ENCODE assay signal across 1 cellular context in genomic region chr17:64028874-64029464, GRCh38.
TF ChIP-seq lines count a peak whose summit lies in the region.

No MANE protein-coding gene starts in this region.

TF ChIP-seq in H1, 55 proteins besides CTCF, POLR2A, EP300 and RAD21:
- TF ChIP-seq RBBP5 (IDR thresholded peaks at IDR 0.05; ENCODE audit: borderline replicate concordance, low read depth, low read length) (no peak), SUZ12 (IDR thresholded peaks at IDR 0.05; ENCODE audit: low read length) (no peak), PHF8 (conservative IDR thresholded peaks at IDR 0.05; ENCODE audit: low read depth, low read length) (no peak), EZH2 (IDR thresholded peaks at IDR 0.05; ENCODE audit: low read depth, low read length, severe bottlenecking) (no peak), ATF3 (IDR thresholded peaks at IDR 0.05; ENCODE audit: insufficient read depth, low read depth, low read length) (no peak), GTF2F1 (IDR thresholded peaks at IDR 0.05; ENCODE audit: borderline replicate concordance, low read depth, low read length) (no peak), KDM5A (IDR thresholded peaks at IDR 0.05; ENCODE audit: low read length) (no peak), KDM4A (IDR thresholded peaks at IDR 0.05; ENCODE audit: low read depth, low read length, severe bottlenecking) (no peak), CEBPB (IDR thresholded peaks at IDR 0.05; ENCODE audit: low read depth, low read length) (no peak), CHD2 (IDR thresholded peaks at IDR 0.05; ENCODE audit: low read length) (no peak), BACH1 (IDR thresholded peaks at IDR 0.05; ENCODE audit: low read length) (no peak), RXRA (IDR thresholded peaks at IDR 0.05; ENCODE audit: insufficient read depth, low read depth, low read length) (no peak), TBP (IDR thresholded peaks at IDR 0.05; ENCODE audit: low read depth, low read length) (no peak)
- TF ChIP-seq, protein P1, sequence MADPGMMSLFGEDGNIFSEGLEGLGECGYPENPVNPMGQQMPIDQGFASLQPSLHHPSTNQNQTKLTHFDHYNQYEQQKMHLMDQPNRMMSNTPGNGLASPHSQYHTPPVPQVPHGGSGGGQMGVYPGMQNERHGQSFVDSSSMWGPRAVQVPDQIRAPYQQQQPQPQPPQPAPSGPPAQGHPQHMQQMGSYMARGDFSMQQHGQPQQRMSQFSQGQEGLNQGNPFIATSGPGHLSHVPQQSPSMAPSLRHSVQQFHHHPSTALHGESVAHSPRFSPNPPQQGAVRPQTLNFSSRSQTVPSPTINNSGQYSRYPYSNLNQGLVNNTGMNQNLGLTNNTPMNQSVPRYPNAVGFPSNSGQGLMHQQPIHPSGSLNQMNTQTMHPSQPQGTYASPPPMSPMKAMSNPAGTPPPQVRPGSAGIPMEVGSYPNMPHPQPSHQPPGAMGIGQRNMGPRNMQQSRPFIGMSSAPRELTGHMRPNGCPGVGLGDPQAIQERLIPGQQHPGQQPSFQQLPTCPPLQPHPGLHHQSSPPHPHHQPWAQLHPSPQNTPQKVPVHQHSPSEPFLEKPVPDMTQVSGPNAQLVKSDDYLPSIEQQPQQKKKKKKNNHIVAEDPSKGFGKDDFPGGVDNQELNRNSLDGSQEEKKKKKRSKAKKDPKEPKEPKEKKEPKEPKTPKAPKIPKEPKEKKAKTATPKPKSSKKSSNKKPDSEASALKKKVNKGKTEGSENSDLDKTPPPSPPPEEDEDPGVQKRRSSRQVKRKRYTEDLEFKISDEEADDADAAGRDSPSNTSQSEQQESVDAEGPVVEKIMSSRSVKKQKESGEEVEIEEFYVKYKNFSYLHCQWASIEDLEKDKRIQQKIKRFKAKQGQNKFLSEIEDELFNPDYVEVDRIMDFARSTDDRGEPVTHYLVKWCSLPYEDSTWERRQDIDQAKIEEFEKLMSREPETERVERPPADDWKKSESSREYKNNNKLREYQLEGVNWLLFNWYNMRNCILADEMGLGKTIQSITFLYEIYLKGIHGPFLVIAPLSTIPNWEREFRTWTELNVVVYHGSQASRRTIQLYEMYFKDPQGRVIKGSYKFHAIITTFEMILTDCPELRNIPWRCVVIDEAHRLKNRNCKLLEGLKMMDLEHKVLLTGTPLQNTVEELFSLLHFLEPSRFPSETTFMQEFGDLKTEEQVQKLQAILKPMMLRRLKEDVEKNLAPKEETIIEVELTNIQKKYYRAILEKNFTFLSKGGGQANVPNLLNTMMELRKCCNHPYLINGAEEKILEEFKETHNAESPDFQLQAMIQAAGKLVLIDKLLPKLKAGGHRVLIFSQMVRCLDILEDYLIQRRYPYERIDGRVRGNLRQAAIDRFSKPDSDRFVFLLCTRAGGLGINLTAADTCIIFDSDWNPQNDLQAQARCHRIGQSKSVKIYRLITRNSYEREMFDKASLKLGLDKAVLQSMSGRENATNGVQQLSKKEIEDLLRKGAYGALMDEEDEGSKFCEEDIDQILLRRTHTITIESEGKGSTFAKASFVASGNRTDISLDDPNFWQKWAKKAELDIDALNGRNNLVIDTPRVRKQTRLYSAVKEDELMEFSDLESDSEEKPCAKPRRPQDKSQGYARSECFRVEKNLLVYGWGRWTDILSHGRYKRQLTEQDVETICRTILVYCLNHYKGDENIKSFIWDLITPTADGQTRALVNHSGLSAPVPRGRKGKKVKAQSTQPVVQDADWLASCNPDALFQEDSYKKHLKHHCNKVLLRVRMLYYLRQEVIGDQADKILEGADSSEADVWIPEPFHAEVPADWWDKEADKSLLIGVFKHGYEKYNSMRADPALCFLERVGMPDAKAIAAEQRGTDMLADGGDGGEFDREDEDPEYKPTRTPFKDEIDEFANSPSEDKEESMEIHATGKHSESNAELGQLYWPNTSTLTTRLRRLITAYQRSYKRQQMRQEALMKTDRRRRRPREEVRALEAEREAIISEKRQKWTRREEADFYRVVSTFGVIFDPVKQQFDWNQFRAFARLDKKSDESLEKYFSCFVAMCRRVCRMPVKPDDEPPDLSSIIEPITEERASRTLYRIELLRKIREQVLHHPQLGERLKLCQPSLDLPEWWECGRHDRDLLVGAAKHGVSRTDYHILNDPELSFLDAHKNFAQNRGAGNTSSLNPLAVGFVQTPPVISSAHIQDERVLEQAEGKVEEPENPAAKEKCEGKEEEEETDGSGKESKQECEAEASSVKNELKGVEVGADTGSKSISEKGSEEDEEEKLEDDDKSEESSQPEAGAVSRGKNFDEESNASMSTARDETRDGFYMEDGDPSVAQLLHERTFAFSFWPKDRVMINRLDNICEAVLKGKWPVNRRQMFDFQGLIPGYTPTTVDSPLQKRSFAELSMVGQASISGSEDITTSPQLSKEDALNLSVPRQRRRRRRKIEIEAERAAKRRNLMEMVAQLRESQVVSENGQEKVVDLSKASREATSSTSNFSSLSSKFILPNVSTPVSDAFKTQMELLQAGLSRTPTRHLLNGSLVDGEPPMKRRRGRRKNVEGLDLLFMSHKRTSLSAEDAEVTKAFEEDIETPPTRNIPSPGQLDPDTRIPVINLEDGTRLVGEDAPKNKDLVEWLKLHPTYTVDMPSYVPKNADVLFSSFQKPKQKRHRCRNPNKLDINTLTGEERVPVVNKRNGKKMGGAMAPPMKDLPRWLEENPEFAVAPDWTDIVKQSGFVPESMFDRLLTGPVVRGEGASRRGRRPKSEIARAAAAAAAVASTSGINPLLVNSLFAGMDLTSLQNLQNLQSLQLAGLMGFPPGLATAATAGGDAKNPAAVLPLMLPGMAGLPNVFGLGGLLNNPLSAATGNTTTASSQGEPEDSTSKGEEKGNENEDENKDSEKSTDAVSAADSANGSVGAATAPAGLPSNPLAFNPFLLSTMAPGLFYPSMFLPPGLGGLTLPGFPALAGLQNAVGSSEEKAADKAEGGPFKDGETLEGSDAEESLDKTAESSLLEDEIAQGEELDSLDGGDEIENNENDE (IDR thresholded peaks at IDR 0.05; ENCODE audit: insufficient replicate concordance, low read length): no peak
